ENCODE assay signal across 19 cellular contexts in genomic region chr10:102476466-102477141, GRCh38. TPM values are rescaled to one million over a fixed set of nuclear protein-coding genes. Genes with fewer than 3 reads are reported as not detected.
DNase-seq lines count a peak whose midpoint lies in the region; ATAC-seq, FAIRE-seq and TF ChIP-seq lines count a peak whose summit lies in the region.
"Had no signal": no experiment of that assay in that cellular context is flagged by ENCODE, and none has a peak within 500 bp of the region (broad histone marks: within the 10 kb centered on the region; RNA-seq: fewer than 3 reads in every experiment).

No MANE protein-coding gene starts in this region.

- H2AFZ ChIP-seq in SK-N-SH (ENCODE audit: low read depth), result no peak overlapping the region

- no peaks in the 10 kb centered on the region for H3K4me1 ChIP-seq in Panc1 (ENCODE audit: control insufficient read depth, insufficient read depth, low read length)
- H3K4me1 ChIP-seq in kidney (ENCODE audit: control insufficient read depth in 1 of 2, insufficient read depth in 1 of 2, low read depth in 1 of 2, low read length in 2 of 2), result no peaks in the 10 kb centered on the region
- no peaks in the 10 kb centered on the region for H3K4me1 ChIP-seq in upper lobe of right lung
- H3K4me1 ChIP-seq in SK-N-SH (ENCODE audit: control insufficient read depth in 1 of 2, insufficient read depth in 2 of 2, low read depth in 1 of 2, low read length in 1 of 2), result no peaks in the 10 kb centered on the region

- H3K36me3 Mint-ChIP-seq in stimulated activated naive CD8-positive, alpha-beta T cell treated with anti-CD3 and anti-CD28 coated beads, Interleukin-15, Interleukin-2, amounts not matched to agents 100 ng/mL and 50 ng/mL, for 24 hours (ENCODE audit: low read depth), result peaks cover 20% of the 10 kb centered on the region

- intact Hi-C loops in Panc1 (cut with micrococcal nuclease; ENCODE audit: unreplicated experiment) (loop anchor here (5.0 kb wide), 1 partner anchor 44 kb away; the partner anchor contains the start of gene CUEDC2), kidney (cut with DNase I) (no loop called here), upper lobe of right lung (cut with DNase I) (no loop called here)

- no peak for DNase-seq in stimulated activated naive CD8-positive, alpha-beta T cell treated with anti-CD3 and anti-CD28 coated beads, Interleukin-15, Interleukin-2, amounts not matched to agents 100 U/mL and 50 U/mL, for 24 hours
- DNase-seq in Panc1 (ENCODE audit: low read depth, low spot score) (no peak), kidney (peak; percentile 38), upper lobe of right lung (peak; percentile 81), SK-N-SH (no peak), COLO829 (ENCODE audit: low spot score) (no peak), ureter (ENCODE audit: low spot score) (no peak)
- DNase-seq: AML-193; DMS153; effector CD4-positive, alpha-beta T cell; NCI-H2029 treated with DMSO at 0.1 percent for 48 hours; retina; stimulated activated CD4-positive, alpha-beta T cell treated with anti-CD3 and anti-CD28 coated beads, Interleukin-1b, Interleukin-23, amount 100 ng/mL, for 48 hours had no signal

- POLR2A ChIA-PET in Panc1 (lab: Charles Lee), result no interaction called here
- POLR2A ChIA-PET in SK-N-SH (lab: Yijun Ruan, JAX), result no interaction called here

- no peak overlapping the region for H3K4me2 ChIP-seq in SK-N-SH

- H3K27ac ChIP-seq in Panc1 (ENCODE audit: low read length), result no peak overlapping the region
- no peak overlapping the region for H3K27ac ChIP-seq in kidney (ENCODE audit: low read depth in 2 of 2, low read length in 2 of 2)
- H3K27ac ChIP-seq in upper lobe of right lung, result peak overlapping the region; percentile 11
- H3K27ac ChIP-seq in SK-N-SH (ENCODE audit: low read depth in 2 of 2, low read length in 1 of 2), result no peak overlapping the region
- H3K27ac ChIP-seq: thoracic aorta had no signal

- no peak for ATAC-seq in stimulated activated naive CD8-positive, alpha-beta T cell treated with anti-CD3 and anti-CD28 coated beads, Interleukin-15, Interleukin-2, amounts not matched to agents 100 U/mL and 50 U/mL, for 24 hours
- ATAC-seq in Panc1, result 0 out of 2 replicates have a peak, but pooled peaks have one; percentile 3
- peak; percentile 70 for ATAC-seq in upper lobe of right lung

- TF ChIP-seq RAD21 in SK-N-SH (IDR thresholded peaks at IDR 0.05; ENCODE audit: low read length), result no peak

- H3K27ac Mint-ChIP-seq in stimulated activated naive CD8-positive, alpha-beta T cell treated with anti-CD3 and anti-CD28 coated beads, Interleukin-15, Interleukin-2, amounts not matched to agents 100 ng/mL and 50 ng/mL, for 24 hours, result peak overlapping the region; percentile 58

- no peak overlapping the region for H3K4me3 Mint-ChIP-seq in stimulated activated naive CD8-positive, alpha-beta T cell treated with anti-CD3 and anti-CD28 coated beads, Interleukin-15, Interleukin-2, amounts not matched to agents 100 ng/mL and 50 ng/mL, for 24 hours

- no peak for TF ChIP-seq CTCF in Panc1 (IDR thresholded peaks at IDR 0.05)
- TF ChIP-seq CTCF in kidney (IDR thresholded peaks at IDR 0.05; ENCODE audit: borderline replicate concordance, extremely low read depth, insufficient read depth), result no peak
- no peak for TF ChIP-seq CTCF in upper lobe of right lung (IDR thresholded peaks at IDR 0.05)
- TF ChIP-seq CTCF in SK-N-SH (IDR thresholded peaks at IDR 0.05), result no peak

- TF ChIP-seq EP300 in SK-N-SH (IDR thresholded peaks at IDR 0.05; ENCODE audit: borderline replicate concordance in 1 of 2, low read depth in 1 of 2, low read length in 1 of 2), result no peak

- no peaks in the 10 kb centered on the region for H3K9me3 Mint-ChIP-seq in stimulated activated naive CD8-positive, alpha-beta T cell treated with anti-CD3 and anti-CD28 coated beads, Interleukin-15, Interleukin-2, amounts not matched to agents 100 ng/mL and 50 ng/mL, for 24 hours

- H3K27me3 ChIP-seq in Panc1 (ENCODE audit: control insufficient read depth, insufficient read depth, low read length), result no peaks in the 10 kb centered on the region
- H3K27me3 ChIP-seq in upper lobe of right lung, result no peaks in the 10 kb centered on the region
- H3K27me3 ChIP-seq in SK-N-SH (ENCODE audit: insufficient read depth), result no peaks in the 10 kb centered on the region

- FAIRE-seq in kidney (lab: Jason Lieb, UNC), result no peak
- FAIRE-seq: H54, HTR-8/SVneo, keratinocyte had no signal

- no TSS peak for BruUV-seq in Panc1 (replicated peaks; lab: Mats Ljungman, UMichigan)

- peaks cover 15% of the 10 kb centered on the region for H3F3A ChIP-seq in SK-N-SH (replicated peaks; ENCODE audit: insufficient read depth)

- no peaks in the 10 kb centered on the region for H3K36me3 ChIP-seq in Panc1 (ENCODE audit: control insufficient read depth, insufficient read depth, low read length)
- H3K36me3 ChIP-seq in kidney (ENCODE audit: control insufficient read depth in 1 of 2, insufficient read depth in 2 of 2, low read length in 2 of 2), result peaks cover 11 to 12% of the 10 kb centered on the region in 2 donors
- H3K36me3 ChIP-seq in upper lobe of right lung, result peaks cover 42% of the 10 kb centered on the region
- H3K36me3 ChIP-seq in SK-N-SH (replicated peaks in 1 of 2; ENCODE audit: control insufficient read depth in 1 of 2, insufficient read depth in 2 of 2, low read length in 1 of 2), result peaks cover 14 to 19% of the 10 kb centered on the region in 2 experiments

- H3K9me2 ChIP-seq in SK-N-SH, result no peaks in the 10 kb centered on the region

- peaks cover 27% of the 10 kb centered on the region for H3K4me1 Mint-ChIP-seq in stimulated activated naive CD8-positive, alpha-beta T cell treated with anti-CD3 and anti-CD28 coated beads, Interleukin-15, Interleukin-2, amounts not matched to agents 100 ng/mL and 50 ng/mL, for 24 hours (ENCODE audit: low read depth)

- H3K79me2 ChIP-seq in SK-N-SH (ENCODE audit: insufficient read depth), result no peaks in the 10 kb centered on the region

- no peaks in the 10 kb centered on the region for H3K27me3 Mint-ChIP-seq in stimulated activated naive CD8-positive, alpha-beta T cell treated with anti-CD3 and anti-CD28 coated beads, Interleukin-15, Interleukin-2, amounts not matched to agents 100 ng/mL and 50 ng/mL, for 24 hours

- H3K9ac ChIP-seq in kidney (ENCODE audit: low read length in 2 of 2) (no peak overlapping the region), SK-N-SH (no peak overlapping the region)

- 83% methylated on average over 7 of the region's 9 CpGs for WGBS in SK-N-SH (ENCODE audit: low lambda C conversion rate)

- H3K4me3 ChIP-seq in Panc1 (ENCODE audit: low read depth in 2 of 2, low read length in 2 of 2), result no peak overlapping the region
- H3K4me3 ChIP-seq in kidney (ENCODE audit: low read length in 2 of 2), result no peak overlapping the region
- no peak overlapping the region for H3K4me3 ChIP-seq in upper lobe of right lung
- no peak overlapping the region for H3K4me3 ChIP-seq in SK-N-SH (ENCODE audit: low read depth in 2 of 2, low read length in 1 of 2)
- H3K4me3 ChIP-seq: thoracic aorta had no signal

- H3K9me3 ChIP-seq in Panc1 (ENCODE audit: control insufficient read depth, insufficient read depth, low read depth, low read length) (no peaks in the 10 kb centered on the region), kidney (ENCODE audit: control insufficient read depth in 1 of 2, low read length in 2 of 2) (no peaks in the 10 kb centered on the region), upper lobe of right lung (no peaks in the 10 kb centered on the region), SK-N-SH (no peaks in the 10 kb centered on the region)
- H3K9me3 ChIP-seq: thoracic aorta had no signal

- CTCF ChIA-PET in Panc1 (lab: Charles Lee), result interaction anchor here (0.6 kb wide), 1 partner anchor 115 kb away, joined by 10 read pairs; no protein-coding TSS in a partner anchor
- CTCF ChIA-PET in SK-N-SH (lab: Yijun Ruan, JAX), result interaction anchor here (1.0 to 1.3 kb wide), 3 partner anchors 53 to 107 kb away, joined by 3 read pairs; no protein-coding TSS in a partner anchor

- peaks cover 3% of the 10 kb centered on the region; the same call in 1 of the 2 replicates for H4K20me1 ChIP-seq in SK-N-SH (ENCODE audit: insufficient read depth)

- in situ Hi-C loops in Panc1 (cut with HindIII; ENCODE audit: low pct_unique_long_range_greater_than_20kb, low sequenced_read_pairs), result no loop called here

RNA-seq across cellular contexts. Expression of gene C10orf95, which starts 25.3 kb away (rescaled TPM):
- total RNA-seq in Panc1 (2021; ENCODE audit: unreplicated experiment), result 0.21 TPM
- 1.2 TPM for polyA plus RNA-seq in Panc1 (2012; ENCODE audit: insufficient read length)
- total RNA-seq in kidney, result 2.7 TPM
- 0.62 TPM for polyA plus RNA-seq in kidney (ENCODE audit: insufficient read depth, low read depth, low replicate concordance)
- 3.1 TPM for total RNA-seq in upper lobe of right lung
- 0.05 and 0.07 TPM in 2 replicates for polyA plus RNA-seq in SK-N-SH (2012; rRNA removed)
- 0.03 and 0.07 TPM in 2 replicates for polyA plus RNA-seq in SK-N-SH (2012; cell fraction: cytosol; rRNA removed)
- polyA plus RNA-seq in SK-N-SH (2012; cell fraction: nucleus; rRNA removed), result 0.08 and 0.19 TPM in 2 replicates
- total RNA-seq in ureter, result 1.5 TPM
- total RNA-seq: thoracic aorta had no signal
- polyA plus RNA-seq: fibroblast of lung had no signal

RNA-seq across cellular contexts. Expression of gene ACTR1A, which starts 25.9 kb away (rescaled TPM):
- total RNA-seq in Panc1 (2021; ENCODE audit: unreplicated experiment) (147 TPM), kidney (74.2 TPM), upper lobe of right lung (92.5 TPM), ureter (87.1 TPM)
- polyA plus RNA-seq in Panc1 (2012; ENCODE audit: insufficient read length), result 133 TPM
- polyA plus RNA-seq in kidney (ENCODE audit: insufficient read depth, low read depth, low replicate concordance) (74.7 TPM), SK-N-SH (2012; rRNA removed) (106 and 117 TPM in 2 replicates)
- 75.0 and 94.7 TPM in 2 replicates for polyA plus RNA-seq in SK-N-SH (2012; cell fraction: cytosol; rRNA removed)
- 108 and 123 TPM in 2 replicates for polyA plus RNA-seq in SK-N-SH (2012; cell fraction: nucleus; rRNA removed)

RNA-seq across cellular contexts. Expression of gene SUFU, which starts 27.2 kb away (rescaled TPM):
- total RNA-seq in Panc1 (2021; ENCODE audit: unreplicated experiment) (9.5 TPM), kidney (18.9 TPM), upper lobe of right lung (13.5 TPM), ureter (25.5 TPM)
- polyA plus RNA-seq in Panc1 (2012; ENCODE audit: insufficient read length), result 10.9 TPM
- polyA plus RNA-seq in kidney (ENCODE audit: insufficient read depth, low read depth, low replicate concordance) (6.5 TPM), SK-N-SH (2012; rRNA removed) (4.6 and 5.7 TPM in 2 replicates)
- 3.7 and 5.7 TPM in 2 replicates for polyA plus RNA-seq in SK-N-SH (2012; cell fraction: cytosol; rRNA removed)
- polyA plus RNA-seq in SK-N-SH (2012; cell fraction: nucleus; rRNA removed), result 6.2 and 8.9 TPM in 2 replicates

RNA-seq across cellular contexts. Expression of gene CUEDC2, which starts 44.2 kb away (rescaled TPM):
- 79.3 TPM for total RNA-seq in Panc1 (2021; ENCODE audit: unreplicated experiment)
- polyA plus RNA-seq in Panc1 (2012; ENCODE audit: insufficient read length), result 128 TPM
- 50.9 TPM for total RNA-seq in kidney
- 117 TPM for polyA plus RNA-seq in kidney (ENCODE audit: insufficient read depth, low read depth, low replicate concordance)
- total RNA-seq in upper lobe of right lung, result 44.8 TPM
- 130 and 162 TPM in 2 replicates for polyA plus RNA-seq in SK-N-SH (2012; rRNA removed)
- polyA plus RNA-seq in SK-N-SH (2012; cell fraction: cytosol; rRNA removed), result 95.1 and 125 TPM in 2 replicates
- 224 and 316 TPM in 2 replicates for polyA plus RNA-seq in SK-N-SH (2012; cell fraction: nucleus; rRNA removed)
- 51.9 TPM for total RNA-seq in ureter

RNA-seq across cellular contexts. Expression of gene FBXL15, which starts 56.0 kb away (rescaled TPM):
- total RNA-seq in Panc1 (2021; ENCODE audit: unreplicated experiment) (7.9 TPM), kidney (17.9 TPM), upper lobe of right lung (16.0 TPM), ureter (8.7 TPM)
- polyA plus RNA-seq in Panc1 (2012; ENCODE audit: insufficient read length), result 17.0 TPM
- polyA plus RNA-seq in kidney (ENCODE audit: insufficient read depth, low read depth, low replicate concordance) (28.0 TPM), SK-N-SH (2012; rRNA removed) (11.7 and 17.2 TPM in 2 replicates)
- polyA plus RNA-seq in SK-N-SH (2012; cell fraction: cytosol; rRNA removed), result 6.0 and 10.9 TPM in 2 replicates
- polyA plus RNA-seq in SK-N-SH (2012; cell fraction: nucleus; rRNA removed), result 38.1 and 88.2 TPM in 2 replicates

Comparison
In these comparisons a context has a peak if more than half of its experiments do, and no peak if none do; other contexts are left out.
1. DNase-seq: peak in kidney (single experiment) and upper lobe of right lung (single experiment); none in stimulated activated naive CD8-positive, alpha-beta T cell treated with anti-CD3 and anti-CD28 coated beads, Interleukin-15, Interleukin-2, amounts not matched to agents 100 U/mL and 50 U/mL, for 24 hours (single experiment), Panc1 (single experiment), SK-N-SH (single experiment), COLO829 (single experiment) and ureter (single experiment).